In the genomic region with DNA sequence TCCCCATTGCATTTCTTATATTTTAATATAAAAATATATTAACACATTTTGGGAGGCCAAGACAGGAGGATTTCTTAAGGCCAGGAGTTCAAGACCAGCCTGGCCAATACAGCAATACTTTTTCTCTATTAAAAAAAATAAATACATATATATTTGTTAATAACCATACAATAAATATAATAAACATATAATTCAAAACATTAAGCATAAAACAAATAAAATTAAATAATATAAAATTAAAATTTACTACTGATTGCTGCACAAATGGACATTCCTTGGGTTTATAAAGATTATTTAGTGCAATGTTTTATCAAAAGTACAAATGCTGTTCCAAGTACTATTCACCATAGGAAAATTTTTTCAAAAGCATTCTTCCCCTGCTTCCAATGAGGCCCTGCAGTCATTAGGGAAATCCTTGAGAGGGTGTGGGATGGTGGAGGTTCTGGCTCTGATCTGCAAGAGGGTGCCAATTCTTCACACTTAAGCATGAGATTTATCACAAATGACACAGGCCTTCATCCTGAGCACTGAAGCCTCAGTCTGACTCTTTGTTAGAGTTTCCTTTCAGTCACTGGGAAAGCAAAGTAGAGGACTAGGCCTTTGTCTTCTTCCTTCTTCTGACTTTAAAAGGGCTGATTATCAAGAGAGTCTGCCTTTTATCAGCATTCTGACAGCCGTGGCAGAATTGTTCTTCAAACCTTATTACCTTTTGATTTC, we compare ENCODE assay signal across 15 cellular contexts.
"Had no signal": no experiment of that assay in that cellular context is flagged by ENCODE, and none has a peak within 500 bp of the region (broad histone marks: within the 10 kb centered on the region; RNA-seq: fewer than 3 reads in every experiment).

No MANE protein-coding gene starts in this region.

- H3K4me1 ChIP-seq: body of pancreas, vagina had no signal

- H3K4me3 ChIP-seq: body of pancreas, pancreas, vagina had no signal

- H3K9me3 ChIP-seq: body of pancreas, pancreas, vagina had no signal

- H3K27ac Mint-ChIP-seq: activated T-helper 17 cell treated with anti-CD3 and anti-CD28 coated beads, Interleukin-2, amount 50 U/mL, for 72 hours; dendritic cell treated with granulocyte-macrophage colony-stimulating factor and Interleukin-4, amounts not matched to agents 40 ng/mL and 50 ng/mL, for 4 days; natural killer cell; stimulated activated naive CD8-positive, alpha-beta T cell treated with anti-CD3 and anti-CD28 coated beads, Interleukin-15, amount 100 ng/mL, for 72 hours; T-helper 17 cell had no signal

- H3K9me3 Mint-ChIP-seq: activated T-helper 17 cell treated with anti-CD3 and anti-CD28 coated beads, Interleukin-2, amount 50 U/mL, for 72 hours; dendritic cell treated with granulocyte-macrophage colony-stimulating factor and Interleukin-4, amounts not matched to agents 40 ng/mL and 50 ng/mL, for 4 days; natural killer cell; stimulated activated naive CD8-positive, alpha-beta T cell treated with anti-CD3 and anti-CD28 coated beads, Interleukin-15, amount 100 ng/mL, for 72 hours had no signal

- H3K4me1 Mint-ChIP-seq: activated T-helper 17 cell treated with anti-CD3 and anti-CD28 coated beads, Interleukin-2, amount 50 U/mL, for 72 hours; natural killer cell; stimulated activated naive CD8-positive, alpha-beta T cell treated with anti-CD3 and anti-CD28 coated beads, Interleukin-15, amount 100 ng/mL, for 72 hours; T-helper 17 cell had no signal

- DNase-seq: activated CD4-positive, alpha-beta T cell treated with anti-CD3 and anti-CD28 coated beads, Interleukin-2, amount 50 U/mL, for 1 hour; activated naive CD4-positive, alpha-beta T cell treated with anti-CD3 and anti-CD28 coated beads, Interleukin-2, amount 50 U/mL, for 16 hours; activated T-cell treated with anti-CD3 and anti-CD28 coated beads for 4 hours; body of pancreas; cerebellar nuclear complex; mammary epithelial cell; natural killer cell; pancreas; stimulated activated CD4-positive, alpha-beta T cell treated with anti-CD3 and anti-CD28 coated beads, Interleukin-15, amount 100 ng/mL, for 24 hours; stimulated activated CD4-positive, alpha-beta T cell treated with anti-CD3 and anti-CD28 coated beads, Interleukin-4, amount 100 ng/mL, for 24 hours; stimulated activated naive CD8-positive, alpha-beta T cell treated with anti-CD3 and anti-CD28 coated beads, Interleukin-15, amount 100 ng/mL, for 72 hours; T-helper 17 cell had no signal

- H3K4me3 Mint-ChIP-seq: activated T-helper 17 cell treated with anti-CD3 and anti-CD28 coated beads, Interleukin-2, amount 50 U/mL, for 72 hours; dendritic cell treated with granulocyte-macrophage colony-stimulating factor and Interleukin-4, amounts not matched to agents 40 ng/mL and 50 ng/mL, for 4 days; natural killer cell; stimulated activated naive CD8-positive, alpha-beta T cell treated with anti-CD3 and anti-CD28 coated beads, Interleukin-15, amount 100 ng/mL, for 72 hours; T-helper 17 cell had no signal

- H3K36me3 ChIP-seq: pancreas, vagina had no signal

- H3K27ac ChIP-seq: body of pancreas, pancreas, vagina had no signal

- H3K27me3 ChIP-seq: body of pancreas, pancreas, vagina had no signal

- H3K36me3 Mint-ChIP-seq: natural killer cell had no signal
